In genomic region chr19:510606-511100, GRCh38 we compare ENCODE assay signal across 8 cellular contexts. TPM values are rescaled to one million over a fixed set of nuclear protein-coding genes. Genes with fewer than 3 reads are reported as not detected.
DNase-seq lines count a peak whose midpoint lies in the region; ATAC-seq and TF ChIP-seq lines count a peak whose summit lies in the region.

No MANE protein-coding gene starts in this region.

- POLR2A ChIA-PET in Panc1 (lab: Charles Lee) = no interaction called here

- H3K9me3 Mint-ChIP-seq in activated T-cell treated with anti-CD3 and anti-CD28 coated beads, Interleukin-2, amount 50 U/mL, for 4 hours = no peaks in the 10 kb centered on the region

- peaks cover 4% of the 10 kb centered on the region for H3K36me3 Mint-ChIP-seq in activated T-cell treated with anti-CD3 and anti-CD28 coated beads, Interleukin-2, amount 50 U/mL, for 4 hours (ENCODE audit: insufficient read depth)

- peak overlapping the region; percentile 50 for H3K4me3 ChIP-seq in Jurkat, Clone E6-1 (ENCODE audit: low read length)
- H3K4me3 ChIP-seq in Panc1 (ENCODE audit: low read depth in 2 of 2, low read length in 2 of 2) (no peak overlapping the region), esophagus muscularis mucosa (peak overlapping the region; percentile 25 to 37 (median 30))

- WGBS in esophagus muscularis mucosa = 4% methylated on average over 3 of the region's 21 CpGs

- DNase-seq in Jurkat, Clone E6-1 (ENCODE audit: low read depth, low spot score) = peak; percentile 91
- DNase-seq in Panc1 (ENCODE audit: low read depth, low spot score) (no peak), esophagus muscularis mucosa (ENCODE audit: extremely low spot score) (no peak), myocyte (ENCODE audit: low read depth) (peak; percentile 72)
- peak; percentile 91 for DNase-seq in activated T-cell treated with anti-CD3 and anti-CD28 coated beads, Interleukin-2, amount 50 U/mL, for 4 hours
- peak; percentile 84 to 85 for DNase-seq in stimulated activated CD8-positive, alpha-beta memory T cell treated with anti-CD3 and anti-CD28 coated beads, Interleukin-7, amount 100 ng/mL, for 4 hours (ENCODE audit: low read depth in 2 of 2)

- in situ Hi-C loops in Panc1 (cut with HindIII; ENCODE audit: low pct_unique_long_range_greater_than_20kb, low sequenced_read_pairs) = no loop called here

- intact Hi-C loops in Panc1 (cut with micrococcal nuclease; ENCODE audit: unreplicated experiment) = no loop called here
- intact Hi-C loops in esophagus muscularis mucosa (cut with DNase I) = no loop called here

- H3K9me3 ChIP-seq in Panc1 (ENCODE audit: control insufficient read depth, insufficient read depth, low read depth, low read length) (no peaks in the 10 kb centered on the region), esophagus muscularis mucosa (no peaks in the 10 kb centered on the region)

- TF ChIP-seq CTCF in GM12801 (IDR thresholded peaks at IDR 0.05; ENCODE audit: extremely low read depth, insufficient read length) (peak; percentile 72), Panc1 (IDR thresholded peaks at IDR 0.05) (peak; percentile 96), esophagus muscularis mucosa (IDR thresholded peaks at IDR 0.05) (peak; percentile 78 to 95 (median 85))

- H3K36me3 ChIP-seq in Panc1 (ENCODE audit: control insufficient read depth, insufficient read depth, low read length) = no peaks in the 10 kb centered on the region; the same call in 1 of the 2 replicates
- H3K36me3 ChIP-seq in esophagus muscularis mucosa = peaks cover 0 to 13% (median 10%) of the 10 kb centered on the region in 4 donors

- H3K4me3 Mint-ChIP-seq in activated T-cell treated with anti-CD3 and anti-CD28 coated beads, Interleukin-2, amount 50 U/mL, for 4 hours = peak overlapping the region; percentile 81

- ATAC-seq in Panc1 (peak; percentile 41), HG03442 (IDR thresholded peaks at IDR 0.05; ENCODE audit: unreplicated experiment) (no peak)
- ATAC-seq in activated T-cell treated with anti-CD3 and anti-CD28 coated beads, Interleukin-2, amount 50 U/mL, for 4 hours = peak; percentile 33 to 39

- no peaks in the 10 kb centered on the region for H3K27me3 ChIP-seq in Panc1 (ENCODE audit: control insufficient read depth, insufficient read depth, low read length)
- no peaks in the 10 kb centered on the region for H3K27me3 ChIP-seq in esophagus muscularis mucosa

- H3K4me1 ChIP-seq in Panc1 (ENCODE audit: control insufficient read depth, insufficient read depth, low read length) = peaks cover 3% of the 10 kb centered on the region; the same call in 1 of the 2 replicates
- peaks cover 31 to 51% (median 40%) of the 10 kb centered on the region in 4 donors for H3K4me1 ChIP-seq in esophagus muscularis mucosa

- H3K4me1 Mint-ChIP-seq in activated T-cell treated with anti-CD3 and anti-CD28 coated beads, Interleukin-2, amount 50 U/mL, for 4 hours (ENCODE audit: low read depth) = peaks cover 44% of the 10 kb centered on the region

- BruUV-seq in Panc1 (replicated peaks; lab: Mats Ljungman, UMichigan) = no TSS peak

- no peaks in the 10 kb centered on the region for H3K27me3 Mint-ChIP-seq in activated T-cell treated with anti-CD3 and anti-CD28 coated beads, Interleukin-2, amount 50 U/mL, for 4 hours (ENCODE audit: low read depth)

- CTCF ChIA-PET in Panc1 (lab: Charles Lee) = interaction anchor here (0.5 to 1.2 kb wide), 3 partner anchors 14 to 164 kb away, joined by 3 to 4 read pairs (median 3); no protein-coding TSS in a partner anchor

- H3K27ac ChIP-seq in Panc1 (ENCODE audit: low read length) = no peak overlapping the region
- H3K27ac ChIP-seq in esophagus muscularis mucosa (replicated peaks in 1 of 4) = peak overlapping the region; percentile 66 to 82 (median 74)

- no peak for TF ChIP-seq EP300 in esophagus muscularis mucosa (IDR thresholded peaks at IDR 0.05)

- no peak for TF ChIP-seq POLR2A in esophagus muscularis mucosa (IDR thresholded peaks at IDR 0.05; ENCODE audit: low read depth)

RNA-seq across cellular contexts. Expression of gene TPGS1, which starts 3.4 kb away (rescaled TPM):
- 4.8 TPM for polyA plus RNA-seq in Jurkat, Clone E6-1 (2012; ENCODE audit: insufficient read depth, insufficient read length)
- total RNA-seq in Panc1 (2021; ENCODE audit: unreplicated experiment) = 17.6 TPM
- 19.7 TPM for polyA plus RNA-seq in Panc1 (2012; ENCODE audit: insufficient read length)
- total RNA-seq in activated T-cell treated with anti-CD3 and anti-CD28 coated beads, Interleukin-2, amount 50 U/mL, for 4 hours = 10 to 100 TPM; 21.9 to 22.8 (median 22.6) TPM
- 10 to 100 TPM; 61.7 to 86.6 (median 64.4) TPM for total RNA-seq in esophagus muscularis mucosa
- 64.5 and 75.2 TPM in 2 replicates for total RNA-seq in myocyte
- 14.5 TPM for polyA plus RNA-seq in myocyte (2012)

RNA-seq across cellular contexts. Expression of gene MADCAM1, which starts 14.4 kb away (rescaled TPM):
- polyA plus RNA-seq in Jurkat, Clone E6-1 (2012; ENCODE audit: insufficient read depth, insufficient read length) = not detected
- 0.54 TPM for total RNA-seq in Panc1 (2021; ENCODE audit: unreplicated experiment)
- polyA plus RNA-seq in Panc1 (2012; ENCODE audit: insufficient read length) = 3.6 TPM
- under 1 TPM; 0.18 to 0.26 (median 0.19) TPM for total RNA-seq in activated T-cell treated with anti-CD3 and anti-CD28 coated beads, Interleukin-2, amount 50 U/mL, for 4 hours
- under 1 TPM in 2 of 4 donors, not detected in 2; 0.17 to 0.42 TPM for total RNA-seq in esophagus muscularis mucosa
- 0.29 and 0.52 TPM in 2 replicates for total RNA-seq in myocyte
- 1.7 TPM for polyA plus RNA-seq in myocyte (2012)

RNA-seq across cellular contexts. Expression of gene CDC34, which starts 20.9 kb away (rescaled TPM):
- 61.4 TPM for polyA plus RNA-seq in Jurkat, Clone E6-1 (2012; ENCODE audit: insufficient read depth, insufficient read length)
- total RNA-seq in Panc1 (2021; ENCODE audit: unreplicated experiment) = 80.5 TPM
- 116 TPM for polyA plus RNA-seq in Panc1 (2012; ENCODE audit: insufficient read length)
- 10 to 100 TPM; 42.1 to 48.7 (median 45.7) TPM for total RNA-seq in activated T-cell treated with anti-CD3 and anti-CD28 coated beads, Interleukin-2, amount 50 U/mL, for 4 hours
- total RNA-seq in esophagus muscularis mucosa = 100 to 1,000 TPM in 1 of 4 donors, 10 to 100 TPM in 3; 62.5 to 100 (median 76.2) TPM
- 103 and 139 TPM in 2 replicates for total RNA-seq in myocyte
- polyA plus RNA-seq in myocyte (2012) = 85.6 TPM

RNA-seq across cellular contexts. Expression of gene GZMM, which starts 33.2 kb away (rescaled TPM):
- polyA plus RNA-seq in Jurkat, Clone E6-1 (2012; ENCODE audit: insufficient read depth, insufficient read length) = not detected
- 0.69 TPM for total RNA-seq in Panc1 (2021; ENCODE audit: unreplicated experiment)
- 1.4 TPM for polyA plus RNA-seq in Panc1 (2012; ENCODE audit: insufficient read length)
- total RNA-seq in activated T-cell treated with anti-CD3 and anti-CD28 coated beads, Interleukin-2, amount 50 U/mL, for 4 hours = 10 to 100 TPM; 53.2 to 71.8 (median 65.8) TPM
- under 1 TPM in 2 of 4 donors, not detected in 2; 0.50 to 0.58 TPM for total RNA-seq in esophagus muscularis mucosa
- total RNA-seq in myocyte = not detected in 2 replicates
- polyA plus RNA-seq in myocyte (2012) = 0.14 TPM

RNA-seq across cellular contexts. Expression of gene SHC2, which starts 49.8 kb away (rescaled TPM):
- polyA plus RNA-seq in Jurkat, Clone E6-1 (2012; ENCODE audit: insufficient read depth, insufficient read length) = not detected
- total RNA-seq in Panc1 (2021; ENCODE audit: unreplicated experiment) (6.7 TPM), esophagus muscularis mucosa (10 to 100 TPM; 11.2 to 35.6 (median 18.7) TPM), myocyte (4.4 and 7.9 TPM in 2 replicates)
- polyA plus RNA-seq in Panc1 (2012; ENCODE audit: insufficient read length) = 26.8 TPM
- total RNA-seq in activated T-cell treated with anti-CD3 and anti-CD28 coated beads, Interleukin-2, amount 50 U/mL, for 4 hours = under 1 TPM; 0.16 to 0.33 (median 0.26) TPM
- 18.2 TPM for polyA plus RNA-seq in myocyte (2012)

Comparison
In these comparisons a context has a peak if more than half of its experiments do, and no peak if none do; other contexts are left out.
1. DNase-seq: peak in Jurkat, Clone E6-1 (single experiment), activated T-cell treated with anti-CD3 and anti-CD28 coated beads, Interleukin-2, amount 50 U/mL, for 4 hours (single experiment), myocyte (single experiment) and stimulated activated CD8-positive, alpha-beta memory T cell treated with anti-CD3 and anti-CD28 coated beads, Interleukin-7, amount 100 ng/mL, for 4 hours (2 of 2); none in Panc1 (single experiment) and esophagus muscularis mucosa (single experiment).
2. H3K4me3 ChIP-seq: peak in Jurkat, Clone E6-1 (single experiment) and esophagus muscularis mucosa (4 of 4); none in Panc1 (0 of 2).
3. Peak in every context shown above with its lines, with median percentiles within 50 percentile points of each other: CTCF ChIP-seq.